In genomic region chr18:70373062-70373519, GRCh38 we compare ENCODE assay signal across 11 cellular contexts.
A peak's percentile ranks its signal among the peaks of the same experiment; 100 is the strongest.
DNase-seq lines count a peak whose midpoint lies in the region; ATAC-seq lines count a peak whose summit lies in the region.
"Had no signal": no experiment of that assay in that cellular context is flagged by ENCODE, and none has a peak within 500 bp of the region (broad histone marks: within the 10 kb centered on the region; RNA-seq: fewer than 3 reads in every experiment).

No MANE protein-coding gene starts in this region.

- H3K27ac ChIP-seq in caudate nucleus (ENCODE audit: low read depth, low read length), result peak overlapping the region; percentile 63
- H3K27ac ChIP-seq: gastrocnemius medialis had no signal

- ATAC-seq in GM21825 (IDR thresholded peaks at IDR 0.05; ENCODE audit: unreplicated experiment), result no peak

- DNase-seq in EH (ENCODE audit: low read depth), result peak; percentile 92
- peak; percentile 39 for DNase-seq in NOMO-1 treated with DMSO at 0.1 percent for 48 hours (lab: John Stamatoyannopoulos, UW; ENCODE audit: unreplicated experiment)
- DNase-seq in caudate nucleus (lab: John Stamatoyannopoulos, UW), result peak in 6 of 61 donors; percentile 16 to 51 (median 32)
- DNase-seq in myocyte (ENCODE audit: low read depth), result peak; percentile 45
- DNase-seq in NK-92 (lab: John Stamatoyannopoulos, UW; ENCODE audit: unreplicated experiment), result no peak
- DNase-seq in NCI-H446 (lab: John Stamatoyannopoulos, UW), result no peak
- no peak for DNase-seq in AML-193 (lab: John Stamatoyannopoulos, UW)
- DNase-seq: activated CD4-positive, alpha-beta T cell treated with anti-CD3 and anti-CD28 coated beads, Interleukin-2, amount 10 ng/mL, durations not matched to agents 7 days and 5 days; gastrocnemius medialis; Kasumi-1 had no signal

Comparison
In these comparisons a context has a peak if more than half of its experiments do, and no peak if none do; other contexts are left out.
1. DNase-seq: peak in EH (single experiment), NOMO-1 treated with DMSO at 0.1 percent for 48 hours (single experiment) and myocyte (single experiment); none in NK-92 (single experiment), NCI-H446 (0 of 2) and AML-193 (0 of 2).